Comparison of ENCODE assay signal across 2 cellular contexts in the genomic region with DNA sequence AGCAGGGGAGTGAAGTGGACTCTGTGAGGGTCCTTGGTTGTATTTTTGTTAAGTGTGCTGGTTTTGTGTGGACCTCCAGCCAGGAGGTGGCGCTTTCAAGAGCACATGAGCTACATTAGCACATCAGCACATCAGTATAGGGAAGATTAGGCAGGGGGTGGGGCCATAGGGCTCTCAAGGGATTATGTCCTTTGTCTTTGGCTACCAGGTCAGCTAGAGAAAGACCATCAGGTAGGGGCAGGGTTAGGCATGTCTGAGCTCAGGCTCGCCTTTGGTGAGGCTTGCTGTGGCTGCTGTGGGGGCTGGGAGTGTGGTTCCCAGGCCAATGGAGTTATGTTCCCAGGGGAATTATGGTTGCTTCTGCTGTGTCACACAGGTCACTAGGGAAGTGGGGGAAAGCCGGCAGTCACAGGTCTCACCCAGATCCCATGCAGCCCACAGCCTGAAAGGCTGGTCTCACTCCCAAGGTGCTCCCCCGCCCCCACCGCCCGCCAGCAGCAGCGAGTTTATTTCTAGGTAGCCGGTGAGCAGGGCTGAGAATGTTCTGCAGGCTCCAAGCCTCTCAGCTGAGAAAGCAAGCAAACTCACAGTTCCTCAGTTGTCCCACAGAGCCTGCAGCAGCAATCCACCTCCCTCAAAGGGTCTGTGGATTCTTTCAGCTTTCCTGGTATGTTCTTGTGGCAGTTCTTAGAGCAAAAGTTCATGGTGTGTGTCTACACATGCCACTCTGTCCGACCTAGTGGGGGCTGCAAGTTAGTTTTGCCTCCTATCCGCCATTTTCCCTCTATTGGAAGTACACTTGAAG.
TF ChIP-seq lines count a peak whose summit lies in the region.

No MANE protein-coding gene starts in this region.

TF ChIP-seq in SK-N-SH, 30 proteins besides CTCF, POLR2A, EP300 and RAD21 (continued from another document):
- no peak for TF ChIP-seq SIN3A (IDR thresholded peaks at IDR 0.05; ENCODE audit: borderline replicate concordance, low read depth, low read length)
- TF ChIP-seq RXRA (IDR thresholded peaks at IDR 0.05; ENCODE audit: borderline replicate concordance, low read depth), result no peak

TF ChIP-seq in HEK293T, 16 proteins besides CTCF, POLR2A, EP300 and RAD21 (continued from another document):
- TF ChIP-seq PKNOX1 (IDR thresholded peaks at IDR 0.05) (no peak), CTBP1 (IDR thresholded peaks at IDR 0.05; ENCODE audit: borderline replicate concordance) (no peak), ELF4 (IDR thresholded peaks at IDR 0.05) (no peak), TARDBP (IDR thresholded peaks at IDR 0.05) (no peak), NFRKB (IDR thresholded peaks at IDR 0.05) (no peak)
TF ChIP-seq in HEK293T: peak in this region for 0.
